Comparison of ENCODE assay signal across 1 cellular context in the genomic region with DNA sequence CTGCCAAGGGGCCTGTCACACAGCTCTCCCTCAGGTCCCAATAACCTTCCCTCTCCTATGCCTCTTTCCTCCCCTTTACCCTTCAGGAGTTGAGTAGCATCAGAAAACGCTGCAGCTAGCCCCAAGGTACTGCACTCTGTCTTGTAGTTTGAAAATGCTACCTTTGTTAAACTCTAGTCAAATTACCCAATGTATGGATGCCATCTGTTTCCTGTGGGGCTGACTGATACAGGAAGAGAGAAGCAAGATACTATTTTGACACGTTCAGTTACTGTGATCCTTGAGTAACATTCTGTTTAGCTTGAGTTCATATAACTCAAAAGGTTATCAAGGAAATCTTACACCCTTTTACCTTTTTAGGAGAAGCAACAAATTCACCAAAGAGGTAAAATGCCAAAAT.
TF ChIP-seq lines count a peak whose summit lies in the region.

No MANE protein-coding gene starts in this region.

TF ChIP-seq in H1, 55 proteins besides CTCF, POLR2A, EP300 and RAD21 (continued from another document):
- TF ChIP-seq CHD1 (IDR thresholded peaks at IDR 0.05; ENCODE audit: low read depth, low read length), result no peak
- TF ChIP-seq, protein P1, sequence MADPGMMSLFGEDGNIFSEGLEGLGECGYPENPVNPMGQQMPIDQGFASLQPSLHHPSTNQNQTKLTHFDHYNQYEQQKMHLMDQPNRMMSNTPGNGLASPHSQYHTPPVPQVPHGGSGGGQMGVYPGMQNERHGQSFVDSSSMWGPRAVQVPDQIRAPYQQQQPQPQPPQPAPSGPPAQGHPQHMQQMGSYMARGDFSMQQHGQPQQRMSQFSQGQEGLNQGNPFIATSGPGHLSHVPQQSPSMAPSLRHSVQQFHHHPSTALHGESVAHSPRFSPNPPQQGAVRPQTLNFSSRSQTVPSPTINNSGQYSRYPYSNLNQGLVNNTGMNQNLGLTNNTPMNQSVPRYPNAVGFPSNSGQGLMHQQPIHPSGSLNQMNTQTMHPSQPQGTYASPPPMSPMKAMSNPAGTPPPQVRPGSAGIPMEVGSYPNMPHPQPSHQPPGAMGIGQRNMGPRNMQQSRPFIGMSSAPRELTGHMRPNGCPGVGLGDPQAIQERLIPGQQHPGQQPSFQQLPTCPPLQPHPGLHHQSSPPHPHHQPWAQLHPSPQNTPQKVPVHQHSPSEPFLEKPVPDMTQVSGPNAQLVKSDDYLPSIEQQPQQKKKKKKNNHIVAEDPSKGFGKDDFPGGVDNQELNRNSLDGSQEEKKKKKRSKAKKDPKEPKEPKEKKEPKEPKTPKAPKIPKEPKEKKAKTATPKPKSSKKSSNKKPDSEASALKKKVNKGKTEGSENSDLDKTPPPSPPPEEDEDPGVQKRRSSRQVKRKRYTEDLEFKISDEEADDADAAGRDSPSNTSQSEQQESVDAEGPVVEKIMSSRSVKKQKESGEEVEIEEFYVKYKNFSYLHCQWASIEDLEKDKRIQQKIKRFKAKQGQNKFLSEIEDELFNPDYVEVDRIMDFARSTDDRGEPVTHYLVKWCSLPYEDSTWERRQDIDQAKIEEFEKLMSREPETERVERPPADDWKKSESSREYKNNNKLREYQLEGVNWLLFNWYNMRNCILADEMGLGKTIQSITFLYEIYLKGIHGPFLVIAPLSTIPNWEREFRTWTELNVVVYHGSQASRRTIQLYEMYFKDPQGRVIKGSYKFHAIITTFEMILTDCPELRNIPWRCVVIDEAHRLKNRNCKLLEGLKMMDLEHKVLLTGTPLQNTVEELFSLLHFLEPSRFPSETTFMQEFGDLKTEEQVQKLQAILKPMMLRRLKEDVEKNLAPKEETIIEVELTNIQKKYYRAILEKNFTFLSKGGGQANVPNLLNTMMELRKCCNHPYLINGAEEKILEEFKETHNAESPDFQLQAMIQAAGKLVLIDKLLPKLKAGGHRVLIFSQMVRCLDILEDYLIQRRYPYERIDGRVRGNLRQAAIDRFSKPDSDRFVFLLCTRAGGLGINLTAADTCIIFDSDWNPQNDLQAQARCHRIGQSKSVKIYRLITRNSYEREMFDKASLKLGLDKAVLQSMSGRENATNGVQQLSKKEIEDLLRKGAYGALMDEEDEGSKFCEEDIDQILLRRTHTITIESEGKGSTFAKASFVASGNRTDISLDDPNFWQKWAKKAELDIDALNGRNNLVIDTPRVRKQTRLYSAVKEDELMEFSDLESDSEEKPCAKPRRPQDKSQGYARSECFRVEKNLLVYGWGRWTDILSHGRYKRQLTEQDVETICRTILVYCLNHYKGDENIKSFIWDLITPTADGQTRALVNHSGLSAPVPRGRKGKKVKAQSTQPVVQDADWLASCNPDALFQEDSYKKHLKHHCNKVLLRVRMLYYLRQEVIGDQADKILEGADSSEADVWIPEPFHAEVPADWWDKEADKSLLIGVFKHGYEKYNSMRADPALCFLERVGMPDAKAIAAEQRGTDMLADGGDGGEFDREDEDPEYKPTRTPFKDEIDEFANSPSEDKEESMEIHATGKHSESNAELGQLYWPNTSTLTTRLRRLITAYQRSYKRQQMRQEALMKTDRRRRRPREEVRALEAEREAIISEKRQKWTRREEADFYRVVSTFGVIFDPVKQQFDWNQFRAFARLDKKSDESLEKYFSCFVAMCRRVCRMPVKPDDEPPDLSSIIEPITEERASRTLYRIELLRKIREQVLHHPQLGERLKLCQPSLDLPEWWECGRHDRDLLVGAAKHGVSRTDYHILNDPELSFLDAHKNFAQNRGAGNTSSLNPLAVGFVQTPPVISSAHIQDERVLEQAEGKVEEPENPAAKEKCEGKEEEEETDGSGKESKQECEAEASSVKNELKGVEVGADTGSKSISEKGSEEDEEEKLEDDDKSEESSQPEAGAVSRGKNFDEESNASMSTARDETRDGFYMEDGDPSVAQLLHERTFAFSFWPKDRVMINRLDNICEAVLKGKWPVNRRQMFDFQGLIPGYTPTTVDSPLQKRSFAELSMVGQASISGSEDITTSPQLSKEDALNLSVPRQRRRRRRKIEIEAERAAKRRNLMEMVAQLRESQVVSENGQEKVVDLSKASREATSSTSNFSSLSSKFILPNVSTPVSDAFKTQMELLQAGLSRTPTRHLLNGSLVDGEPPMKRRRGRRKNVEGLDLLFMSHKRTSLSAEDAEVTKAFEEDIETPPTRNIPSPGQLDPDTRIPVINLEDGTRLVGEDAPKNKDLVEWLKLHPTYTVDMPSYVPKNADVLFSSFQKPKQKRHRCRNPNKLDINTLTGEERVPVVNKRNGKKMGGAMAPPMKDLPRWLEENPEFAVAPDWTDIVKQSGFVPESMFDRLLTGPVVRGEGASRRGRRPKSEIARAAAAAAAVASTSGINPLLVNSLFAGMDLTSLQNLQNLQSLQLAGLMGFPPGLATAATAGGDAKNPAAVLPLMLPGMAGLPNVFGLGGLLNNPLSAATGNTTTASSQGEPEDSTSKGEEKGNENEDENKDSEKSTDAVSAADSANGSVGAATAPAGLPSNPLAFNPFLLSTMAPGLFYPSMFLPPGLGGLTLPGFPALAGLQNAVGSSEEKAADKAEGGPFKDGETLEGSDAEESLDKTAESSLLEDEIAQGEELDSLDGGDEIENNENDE (IDR thresholded peaks at IDR 0.05; ENCODE audit: insufficient replicate concordance, low read length), result no peak
- no peak for TF ChIP-seq CBX5 (IDR thresholded peaks at IDR 0.05; ENCODE audit: low read depth, low read length)
TF ChIP-seq in H1: peak in this region for 0.
